In genomic region chr6:79403525-79403924, GRCh38 we compare ENCODE assay signal across 18 cellular contexts.
DNase-seq lines count a peak whose midpoint lies in the region; ATAC-seq, FAIRE-seq and TF ChIP-seq lines count a peak whose summit lies in the region.
"Had no signal": no experiment of that assay in that cellular context is flagged by ENCODE, and none has a peak within 500 bp of the region (broad histone marks: within the 10 kb centered on the region; RNA-seq: fewer than 3 reads in every experiment).

No MANE protein-coding gene starts in this region.

- no peaks in the 10 kb centered on the region for H3K36me3 Mint-ChIP-seq in osteocyte (ENCODE audit: unreplicated experiment)
- H3K36me3 Mint-ChIP-seq: CD8-positive, alpha-beta memory T cell; IgD-negative memory B cell had no signal

- no peak overlapping the region for H3K4me3 ChIP-seq in liver (ENCODE audit: low read depth in 1 of 3, low read length in 3 of 3)
- H3K4me3 ChIP-seq in HepG2 (replicated peaks in 1 of 3; ENCODE audit: insufficient read depth in 1 of 3, low read depth in 2 of 3, low read length in 3 of 3): no peak overlapping the region
- no peak overlapping the region for H3K4me3 ChIP-seq in testis
- H3K4me3 ChIP-seq: BLaER1 had no signal

- DNase-seq in HepG2 (ENCODE audit: low spot score) (no peak), left lobe of liver (ENCODE audit: low spot score) (no peak), osteocyte (ENCODE audit: extremely low spot score, unreplicated experiment) (no peak), NCI-H1436 (lab: John Stamatoyannopoulos, UW) (no peak), testis (no peak)
- DNase-seq: 8988T; AML-193; Caco-2; CD8-positive, alpha-beta memory T cell; DND-41; GDM1 had no signal

- no peak overlapping the region for H2AFZ ChIP-seq in HepG2 (ENCODE audit: low read length)

- no peaks in the 10 kb centered on the region for H3K9me3 Mint-ChIP-seq in osteocyte (ENCODE audit: unreplicated experiment)
- H3K9me3 Mint-ChIP-seq: IgD-negative memory B cell had no signal

- H3K4me1 Mint-ChIP-seq in osteocyte (ENCODE audit: unreplicated experiment): peaks cover 18% of the 10 kb centered on the region
- H3K4me1 Mint-ChIP-seq: CD8-positive, alpha-beta memory T cell; IgD-negative memory B cell had no signal

- POLR2A ChIA-PET in HepG2 (lab: Yijun Ruan, JAX): no interaction called here

- no peak for TF ChIP-seq EP300 in HepG2 (IDR thresholded peaks at IDR 0.05; ENCODE audit: low read depth in 2 of 2, low read length in 2 of 2)
- TF ChIP-seq EP300 in HepG2 (CRISPR knock-in tag; IDR thresholded peaks at IDR 0.05; ENCODE audit: borderline replicate concordance): no peak

- no peak for FAIRE-seq in HepG2 (lab: Jason Lieb, UNC)
- FAIRE-seq: GM12892, H54 had no signal

- no peak for ATAC-seq in HepG2
- peak; percentile 56 for ATAC-seq in left lobe of liver
- no peak for ATAC-seq in HG03095 (IDR thresholded peaks at IDR 0.05; ENCODE audit: unreplicated experiment)

- TF ChIP-seq RAD21 in liver (IDR thresholded peaks at IDR 0.05): peak in 1 of 2 donors; percentile 45
- TF ChIP-seq RAD21 in HepG2 (CRISPR knock-in tag; IDR thresholded peaks at IDR 0.05): no peak

- no peaks in the 10 kb centered on the region for H3K9me3 ChIP-seq in liver (ENCODE audit: control insufficient read depth in 4 of 4, low read length in 3 of 4)
- no peaks in the 10 kb centered on the region for H3K9me3 ChIP-seq in HepG2 (ENCODE audit: low read length)
- H3K9me3 ChIP-seq in testis: no peaks in the 10 kb centered on the region
- H3K9me3 ChIP-seq: BLaER1, Caco-2 had no signal

- H3K79me2 ChIP-seq in HepG2 (ENCODE audit: insufficient read depth, low read length): no peaks in the 10 kb centered on the region

- peaks cover 4% of the 10 kb centered on the region for H3K27me3 Mint-ChIP-seq in osteocyte (ENCODE audit: unreplicated experiment)
- H3K27me3 Mint-ChIP-seq: CD8-positive, alpha-beta memory T cell; IgD-negative memory B cell had no signal

- no peak overlapping the region for H3K4me2 ChIP-seq in HepG2 (ENCODE audit: low read depth, low read length)
- H3K4me2 ChIP-seq: BLaER1 had no signal

- CTCF ChIA-PET in HepG2 (lab: Yijun Ruan, JAX; ENCODE audit: low intra/inter-chr PET ratio, low total read pairs): no interaction called here

- peak overlapping the region; percentile 20 for H3K27ac Mint-ChIP-seq in osteocyte (ENCODE audit: unreplicated experiment)
- H3K27ac Mint-ChIP-seq: CD8-positive, alpha-beta memory T cell; IgD-negative memory B cell had no signal

- no peaks in the 10 kb centered on the region for H4K20me1 ChIP-seq in HepG2 (ENCODE audit: insufficient read depth, low read length)
- H4K20me1 ChIP-seq: BLaER1 had no signal

- intact Hi-C loops in HepG2 (cut with micrococcal nuclease; ENCODE audit: unreplicated experiment): loop anchor here (5.0 kb wide), 1 partner anchor 64 kb away; no protein-coding TSS in a partner anchor
- intact Hi-C loops in testis (cut with DNase I; ENCODE audit: low total_unique reads): no loop called here

- BruUV-seq in HepG2 (replicated peaks; lab: Mats Ljungman, UMichigan): no TSS peak

- H3K4me3 Mint-ChIP-seq in osteocyte (ENCODE audit: unreplicated experiment): no peak overlapping the region
- H3K4me3 Mint-ChIP-seq: CD8-positive, alpha-beta memory T cell; IgD-negative memory B cell had no signal

- peak overlapping the region; percentile 15 to 58 for H3K27ac ChIP-seq in liver (ENCODE audit: low read depth in 1 of 2, low read length in 2 of 2)
- H3K27ac ChIP-seq in HepG2 (ENCODE audit: extremely low read length, insufficient read depth, low read length): no peak overlapping the region
- no peak overlapping the region for H3K27ac ChIP-seq in testis
- H3K27ac ChIP-seq: BLaER1, HL-60 had no signal

- 26% methylated on average over 1 of the region's 1 CpG for WGBS in liver
- 30% methylated on average over 1 of the region's 1 CpG for WGBS in HepG2 (ENCODE audit: low lambda C conversion rate)
- WGBS in testis, 2 donors: 79 to 88% methylated on average over 1 of the region's 1 CpG

- no peak for TF ChIP-seq CTCF in liver (IDR thresholded peaks at IDR 0.05; ENCODE audit: low read depth, low read length, missing input control)
- TF ChIP-seq CTCF in HepG2 (CRISPR knock-in tag; IDR thresholded peaks at IDR 0.05): no peak
- no peak for TF ChIP-seq CTCF in osteocyte (IDR thresholded peaks at IDR 0.05)
- TF ChIP-seq CTCF in testis (IDR thresholded peaks at IDR 0.05): no peak

- H3K27me3 ChIP-seq in liver (ENCODE audit: control insufficient read depth in 4 of 4, insufficient read depth in 4 of 4, low read length in 3 of 4): no peaks in the 10 kb centered on the region
- no peaks in the 10 kb centered on the region for H3K27me3 ChIP-seq in HepG2 (ENCODE audit: control insufficient read depth in 1 of 2, insufficient read depth in 2 of 2, low read length in 2 of 2)
- no peaks in the 10 kb centered on the region for H3K27me3 ChIP-seq in testis
- H3K27me3 ChIP-seq: BLaER1 had no signal

- peaks cover 6 to 24% (median 22%) of the 10 kb centered on the region in 4 donors for H3K4me1 ChIP-seq in liver (ENCODE audit: control insufficient read depth in 4 of 4, insufficient read depth in 4 of 4, low read length in 3 of 4)
- peaks cover 43% of the 10 kb centered on the region for H3K4me1 ChIP-seq in HepG2 (ENCODE audit: insufficient read depth, low read length)
- H3K4me1 ChIP-seq in testis: no peaks in the 10 kb centered on the region
- H3K4me1 ChIP-seq: BLaER1 had no signal

- no peak for TF ChIP-seq POLR2A in HepG2 (IDR thresholded peaks at IDR 0.05; ENCODE audit: insufficient read depth in 1 of 2, low read depth in 2 of 2, low read length in 2 of 2)
- no peak for TF ChIP-seq POLR2A in testis (IDR thresholded peaks at IDR 0.05)

- no peaks in the 10 kb centered on the region for H3K36me3 ChIP-seq in liver (ENCODE audit: control insufficient read depth in 4 of 4, insufficient read depth in 3 of 4, low read depth in 1 of 4, low read length in 3 of 4)
- H3K36me3 ChIP-seq in HepG2 (replicated peaks in 1 of 2; ENCODE audit: control insufficient read depth in 1 of 2, insufficient read depth in 2 of 2, low read length in 2 of 2): no peaks in the 10 kb centered on the region
- no peaks in the 10 kb centered on the region for H3K36me3 ChIP-seq in testis (ENCODE audit: low read depth, missing control alignments)
- H3K36me3 ChIP-seq: BLaER1 had no signal

- H3K9ac ChIP-seq in liver (ENCODE audit: low read depth in 1 of 2, low read length in 2 of 2) (no peak overlapping the region), HepG2 (ENCODE audit: insufficient read depth, low read depth, low read length) (no peak overlapping the region)
- H3K9ac ChIP-seq: BLaER1 had no signal

- in situ Hi-C loops in HepG2 (cut with HindIII; ENCODE audit: extremely low pct_ligation_motif_present, low pct_unique_long_range_greater_than_20kb): no loop called here

TF ChIP-seq in liver, 16 proteins besides CTCF, POLR2A, EP300 and RAD21 (continues in another document):
- TF ChIP-seq ZBTB33 (IDR thresholded peaks at IDR 0.05) (peak; percentile 60), MAX (IDR thresholded peaks at IDR 0.05) (peak; percentile 24), ATF3 (IDR thresholded peaks at IDR 0.05) (no peak), YY1 (IDR thresholded peaks at IDR 0.05) (peak; percentile 22), JUND (IDR thresholded peaks at IDR 0.05) (peak in 1 of 2 donors; percentile 19)

TF ChIP-seq in HepG2, 621 proteins besides CTCF, POLR2A, EP300 and RAD21 (continues in another document):
- TF ChIP-seq ZFP36 (IDR thresholded peaks at IDR 0.05; ENCODE audit: borderline replicate concordance, low read depth, low read length, partially characterized antibody): no peak
- TF ChIP-seq ZNF776 (CRISPR knock-in tag; IDR thresholded peaks at IDR 0.05): no peak
- TF ChIP-seq NFE2 (CRISPR knock-in tag; IDR thresholded peaks at IDR 0.05): no peak
- TF ChIP-seq ZNF33A (CRISPR knock-in tag; IDR thresholded peaks at IDR 0.05; ENCODE audit: borderline replicate concordance): no peak
- no peak for TF ChIP-seq SCMH1 (CRISPR knock-in tag; IDR thresholded peaks at IDR 0.05; ENCODE audit: borderline replicate concordance)
- TF ChIP-seq HOXA3 (CRISPR knock-in tag; IDR thresholded peaks at IDR 0.05): no peak
- no peak for TF ChIP-seq E2F2 (CRISPR knock-in tag; IDR thresholded peaks at IDR 0.05; ENCODE audit: borderline replicate concordance)
- TF ChIP-seq LCORL (IDR thresholded peaks at IDR 0.05): no peak
- no peak for TF ChIP-seq LCORL (CRISPR knock-in tag; IDR thresholded peaks at IDR 0.05)
- no peak for TF ChIP-seq PRPF4 (IDR thresholded peaks at IDR 0.05; ENCODE audit: low read depth, low read length, poor library complexity, severe bottlenecking)
- no peak for TF ChIP-seq ZFAT (CRISPR knock-in tag; conservative IDR thresholded peaks at IDR 0.05)
- TF ChIP-seq FOXC1 (CRISPR knock-in tag; IDR thresholded peaks at IDR 0.05; ENCODE audit: borderline replicate concordance): no peak
- TF ChIP-seq ZNF770 (CRISPR knock-in tag; IDR thresholded peaks at IDR 0.05): no peak

Comparison
In these comparisons a context has a peak if more than half of its experiments do, and no peak if none do; other contexts are left out.
1. H3K27ac ChIP-seq: peak in liver (2 of 2); none in HepG2 (single experiment) and testis (0 of 2).